ENCODE assay signal across 1 cellular context in genomic region chr3:9912294-9912935, GRCh38.
A peak's percentile ranks its signal among the peaks of the same experiment; 100 is the strongest.
TF ChIP-seq lines count a peak whose summit lies in the region.

No MANE protein-coding gene starts in this region.

TF ChIP-seq in K562, 482 proteins besides CTCF, POLR2A, EP300 and RAD21 (continued from another document and continues in another):
- TF ChIP-seq CBFA2T3 (IDR thresholded peaks at IDR 0.05) = peak; percentile 21; the same call in 1 of the 2 replicates
- TF ChIP-seq, protein P1, sequence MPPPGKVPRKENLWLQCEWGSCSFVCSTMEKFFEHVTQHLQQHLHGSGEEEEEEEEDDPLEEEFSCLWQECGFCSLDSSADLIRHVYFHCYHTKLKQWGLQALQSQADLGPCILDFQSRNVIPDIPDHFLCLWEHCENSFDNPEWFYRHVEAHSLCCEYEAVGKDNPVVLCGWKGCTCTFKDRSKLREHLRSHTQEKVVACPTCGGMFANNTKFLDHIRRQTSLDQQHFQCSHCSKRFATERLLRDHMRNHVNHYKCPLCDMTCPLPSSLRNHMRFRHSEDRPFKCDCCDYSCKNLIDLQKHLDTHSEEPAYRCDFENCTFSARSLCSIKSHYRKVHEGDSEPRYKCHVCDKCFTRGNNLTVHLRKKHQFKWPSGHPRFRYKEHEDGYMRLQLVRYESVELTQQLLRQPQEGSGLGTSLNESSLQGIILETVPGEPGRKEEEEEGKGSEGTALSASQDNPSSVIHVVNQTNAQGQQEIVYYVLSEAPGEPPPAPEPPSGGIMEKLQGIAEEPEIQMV (tag; conservative IDR thresholded peaks at IDR 0.05; ENCODE audit: low read depth) = no peak
- TF ChIP-seq RFX7 (CRISPR knock-in tag; IDR thresholded peaks at IDR 0.05) = no peak
- TF ChIP-seq ZFX (CRISPR knock-in tag; IDR thresholded peaks at IDR 0.05) = no peak
- TF ChIP-seq NR2C2 (CRISPR knock-in tag; IDR thresholded peaks at IDR 0.05) = no peak
- TF ChIP-seq NR2C2 (tag; IDR thresholded peaks at IDR 0.05) = no peak
- no peak for TF ChIP-seq TCF15 (CRISPR knock-in tag; IDR thresholded peaks at IDR 0.05)
- TF ChIP-seq ZNF449 (CRISPR knock-in tag; IDR thresholded peaks at IDR 0.05) = no peak
- TF ChIP-seq, protein P2, sequence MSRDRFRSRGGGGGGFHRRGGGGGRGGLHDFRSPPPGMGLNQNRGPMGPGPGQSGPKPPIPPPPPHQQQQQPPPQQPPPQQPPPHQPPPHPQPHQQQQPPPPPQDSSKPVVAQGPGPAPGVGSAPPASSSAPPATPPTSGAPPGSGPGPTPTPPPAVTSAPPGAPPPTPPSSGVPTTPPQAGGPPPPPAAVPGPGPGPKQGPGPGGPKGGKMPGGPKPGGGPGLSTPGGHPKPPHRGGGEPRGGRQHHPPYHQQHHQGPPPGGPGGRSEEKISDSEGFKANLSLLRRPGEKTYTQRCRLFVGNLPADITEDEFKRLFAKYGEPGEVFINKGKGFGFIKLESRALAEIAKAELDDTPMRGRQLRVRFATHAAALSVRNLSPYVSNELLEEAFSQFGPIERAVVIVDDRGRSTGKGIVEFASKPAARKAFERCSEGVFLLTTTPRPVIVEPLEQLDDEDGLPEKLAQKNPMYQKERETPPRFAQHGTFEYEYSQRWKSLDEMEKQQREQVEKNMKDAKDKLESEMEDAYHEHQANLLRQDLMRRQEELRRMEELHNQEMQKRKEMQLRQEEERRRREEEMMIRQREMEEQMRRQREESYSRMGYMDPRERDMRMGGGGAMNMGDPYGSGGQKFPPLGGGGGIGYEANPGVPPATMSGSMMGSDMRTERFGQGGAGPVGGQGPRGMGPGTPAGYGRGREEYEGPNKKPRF (IDR thresholded peaks at IDR 0.05; ENCODE audit: low read depth, low read length) = no peak
- TF ChIP-seq ZNF407 (IDR thresholded peaks at IDR 0.05; ENCODE audit: low read depth) = no peak
- no peak for TF ChIP-seq ARID3B (CRISPR knock-in tag; IDR thresholded peaks at IDR 0.05; ENCODE audit: borderline replicate concordance)
- no peak for TF ChIP-seq SREBF1 (IDR thresholded peaks at IDR 0.05; ENCODE audit: borderline replicate concordance, low read depth, low read length)
- no peak for TF ChIP-seq HNRNPH1 (optimal IDR thresholded peaks at IDR 0.05; ENCODE audit: low read depth, low read length)
- no peak for TF ChIP-seq PML (IDR thresholded peaks at IDR 0.05; ENCODE audit: low read length)
- no peak for TF ChIP-seq POLR2AphosphoS2 (IDR thresholded peaks at IDR 0.05; ENCODE audit: low read length)
- no peak for TF ChIP-seq ETV6 (IDR thresholded peaks at IDR 0.05; ENCODE audit: borderline replicate concordance in 1 of 2, low read depth in 2 of 2, low read length in 1 of 2)
- no peak for TF ChIP-seq ETV6 (CRISPR knock-in tag; IDR thresholded peaks at IDR 0.05; ENCODE audit: borderline replicate concordance)
- TF ChIP-seq MLX (CRISPR knock-in tag; conservative IDR thresholded peaks at IDR 0.05) = no peak
- TF ChIP-seq NFE2 (IDR thresholded peaks at IDR 0.05; ENCODE audit: low read depth) = peak; percentile 97
- TF ChIP-seq KLF16 (IDR thresholded peaks at IDR 0.05) = no peak
- TF ChIP-seq ZBTB8A (IDR thresholded peaks at IDR 0.05; ENCODE audit: partially characterized antibody) = no peak
- TF ChIP-seq, protein P3, sequence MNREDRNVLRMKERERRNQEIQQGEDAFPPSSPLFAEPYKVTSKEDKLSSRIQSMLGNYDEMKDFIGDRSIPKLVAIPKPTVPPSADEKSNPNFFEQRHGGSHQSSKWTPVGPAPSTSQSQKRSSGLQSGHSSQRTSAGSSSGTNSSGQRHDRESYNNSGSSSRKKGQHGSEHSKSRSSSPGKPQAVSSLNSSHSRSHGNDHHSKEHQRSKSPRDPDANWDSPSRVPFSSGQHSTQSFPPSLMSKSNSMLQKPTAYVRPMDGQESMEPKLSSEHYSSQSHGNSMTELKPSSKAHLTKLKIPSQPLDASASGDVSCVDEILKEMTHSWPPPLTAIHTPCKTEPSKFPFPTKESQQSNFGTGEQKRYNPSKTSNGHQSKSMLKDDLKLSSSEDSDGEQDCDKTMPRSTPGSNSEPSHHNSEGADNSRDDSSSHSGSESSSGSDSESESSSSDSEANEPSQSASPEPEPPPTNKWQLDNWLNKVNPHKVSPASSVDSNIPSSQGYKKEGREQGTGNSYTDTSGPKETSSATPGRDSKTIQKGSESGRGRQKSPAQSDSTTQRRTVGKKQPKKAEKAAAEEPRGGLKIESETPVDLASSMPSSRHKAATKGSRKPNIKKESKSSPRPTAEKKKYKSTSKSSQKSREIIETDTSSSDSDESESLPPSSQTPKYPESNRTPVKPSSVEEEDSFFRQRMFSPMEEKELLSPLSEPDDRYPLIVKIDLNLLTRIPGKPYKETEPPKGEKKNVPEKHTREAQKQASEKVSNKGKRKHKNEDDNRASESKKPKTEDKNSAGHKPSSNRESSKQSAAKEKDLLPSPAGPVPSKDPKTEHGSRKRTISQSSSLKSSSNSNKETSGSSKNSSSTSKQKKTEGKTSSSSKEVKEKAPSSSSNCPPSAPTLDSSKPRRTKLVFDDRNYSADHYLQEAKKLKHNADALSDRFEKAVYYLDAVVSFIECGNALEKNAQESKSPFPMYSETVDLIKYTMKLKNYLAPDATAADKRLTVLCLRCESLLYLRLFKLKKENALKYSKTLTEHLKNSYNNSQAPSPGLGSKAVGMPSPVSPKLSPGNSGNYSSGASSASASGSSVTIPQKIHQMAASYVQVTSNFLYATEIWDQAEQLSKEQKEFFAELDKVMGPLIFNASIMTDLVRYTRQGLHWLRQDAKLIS (CRISPR knock-in tag; IDR thresholded peaks at IDR 0.05) = no peak
- no peak for TF ChIP-seq TRIM25 (IDR thresholded peaks at IDR 0.05; ENCODE audit: borderline replicate concordance)
- TF ChIP-seq, protein P4, sequence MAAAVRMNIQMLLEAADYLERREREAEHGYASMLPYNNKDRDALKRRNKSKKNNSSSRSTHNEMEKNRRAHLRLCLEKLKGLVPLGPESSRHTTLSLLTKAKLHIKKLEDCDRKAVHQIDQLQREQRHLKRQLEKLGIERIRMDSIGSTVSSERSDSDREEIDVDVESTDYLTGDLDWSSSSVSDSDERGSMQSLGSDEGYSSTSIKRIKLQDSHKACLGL (CRISPR knock-in tag; IDR thresholded peaks at IDR 0.05; ENCODE audit: borderline replicate concordance, poor library complexity, severe bottlenecking) = no peak
- no peak for TF ChIP-seq LEF1 (IDR thresholded peaks at IDR 0.05)
- TF ChIP-seq RFX5 (IDR thresholded peaks at IDR 0.05; ENCODE audit: low read depth, low read length) = no peak
- no peak for TF ChIP-seq PHB2 (IDR thresholded peaks at IDR 0.05; ENCODE audit: low read depth)
- TF ChIP-seq E2F4 (CRISPR knock-in tag; IDR thresholded peaks at IDR 0.05; ENCODE audit: low read depth) = no peak
- 0 out of 4 replicates have a peak, but pooled peaks of 1 of the 2 experiments have one; percentile 14 for TF ChIP-seq SIN3A (IDR thresholded peaks at IDR 0.05; ENCODE audit: borderline replicate concordance in 2 of 2, control insufficient read depth in 1 of 2, low read depth in 2 of 2, low read length in 2 of 2)
- no peak for TF ChIP-seq ZNF384 (IDR thresholded peaks at IDR 0.05; ENCODE audit: low read depth, low read length)
